Comparison of ENCODE assay signal across 27 cellular contexts in the genomic region with DNA sequence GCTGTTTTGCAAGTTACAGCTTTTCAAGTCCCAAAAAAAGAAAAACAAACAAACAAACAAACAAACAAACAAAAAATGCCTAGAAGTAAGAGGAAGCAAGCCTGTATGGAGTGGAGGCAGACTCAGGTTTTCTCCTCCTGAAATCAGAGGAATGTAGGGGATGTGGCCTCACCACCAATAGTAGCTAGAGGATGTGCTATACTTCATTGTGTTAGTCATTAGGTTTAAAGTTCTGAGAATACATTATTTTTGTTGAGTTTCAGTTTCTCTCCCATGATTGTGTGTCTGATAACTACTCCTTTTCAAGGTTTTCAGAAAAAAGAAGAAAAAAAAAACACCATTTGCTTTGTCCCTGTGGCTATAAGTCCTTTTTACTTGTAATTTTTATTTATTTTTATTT.
"Had no signal": no experiment of that assay in that cellular context is flagged by ENCODE, and none has a peak within 500 bp of the region (broad histone marks: within the 10 kb centered on the region; RNA-seq: fewer than 3 reads in every experiment).

No MANE protein-coding gene starts in this region.

- H3K27me3 Mint-ChIP-seq: central memory CD8-positive, alpha-beta T cell; progenitor cell of endocrine pancreas; stimulated activated naive B cell treated with anti-CD40 and anti-IgM and Interleukin-4, amounts not matched to agents 10 μg/mL and 1 μg/mL and 100 μg/mL, for 72 hours; type B pancreatic cell had no signal

- H3K4me3 Mint-ChIP-seq: activated T-cell treated with anti-CD3 and anti-CD28 coated beads, Interleukin-2, amount 50 U/mL, for 72 hours; central memory CD8-positive, alpha-beta T cell; mesothelial cell of epicardium; naive thymus-derived CD8-positive, alpha-beta T cell; stimulated activated naive B cell treated with anti-CD40 and anti-IgM and Interleukin-4, amounts not matched to agents 10 μg/mL and 1 μg/mL and 100 μg/mL, for 72 hours; type B pancreatic cell had no signal

- ATAC-seq: left ventricle myocardium superior; naive thymus-derived CD8-positive, alpha-beta T cell; stimulated activated naive B cell treated with anti-CD40 and anti-IgM and Interleukin-4, amounts not matched to agents 10 μg/mL and 1 μg/mL and 100 μg/mL, for 72 hours had no signal

- DNase-seq: activated CD8-positive, alpha-beta memory T cell treated with anti-CD3 and anti-CD28 coated beads, Interleukin-2, amount 50 U/mL, for 48 hours; activated effector memory CD4-positive, alpha-beta T cell treated with anti-CD3 and anti-CD28 coated beads, Interleukin-2, amount 50 U/mL, for 16 hours; activated naive CD4-positive, alpha-beta T cell treated with anti-CD3 and anti-CD28 coated beads, Interleukin-2, amount 50 U/mL, for 16 hours; activated T-cell treated with anti-CD3 and anti-CD28 coated beads, Interleukin-2, amount 50 U/mL, for 72 hours; effector memory CD4-positive, alpha-beta T cell; foreskin melanocyte; head of caudate nucleus; hypothalamus; left ventricle myocardium superior; mammary epithelial cell; naive thymus-derived CD8-positive, alpha-beta T cell; retina; sigmoid colon; stimulated activated CD4-positive, alpha-beta T cell treated with anti-CD3 and anti-CD28 coated beads, Interleukin-15, amount 100 ng/mL, for 24 hours; stimulated activated naive B cell treated with anti-CD40 and anti-IgM and Interleukin-4, amounts not matched to agents 10 μg/mL and 1 μg/mL and 100 μg/mL, for 72 hours; WERI-Rb-1 had no signal

- H3K27ac ChIP-seq: sigmoid colon, thoracic aorta, vagina, WERI-Rb-1 had no signal

- H3K4me1 ChIP-seq: sigmoid colon, vagina had no signal

- H3K9me3 Mint-ChIP-seq: activated T-cell treated with anti-CD3 and anti-CD28 coated beads, Interleukin-2, amount 50 U/mL, for 72 hours; central memory CD8-positive, alpha-beta T cell; mesothelial cell of epicardium; naive thymus-derived CD8-positive, alpha-beta T cell had no signal

- FAIRE-seq: astrocyte, colon, islet of Langerhans, TTC549 had no signal

- H3K4me1 Mint-ChIP-seq: central memory CD8-positive, alpha-beta T cell; naive thymus-derived CD8-positive, alpha-beta T cell; stimulated activated naive B cell treated with anti-CD40 and anti-IgM and Interleukin-4, amounts not matched to agents 10 μg/mL and 1 μg/mL and 100 μg/mL, for 72 hours had no signal

- H3K4me3 ChIP-seq: sigmoid colon, smooth muscle cell, thoracic aorta, vagina had no signal

- H3K27ac Mint-ChIP-seq: activated T-cell treated with anti-CD3 and anti-CD28 coated beads, Interleukin-2, amount 50 U/mL, for 72 hours; naive thymus-derived CD8-positive, alpha-beta T cell; progenitor cell of endocrine pancreas; stimulated activated naive B cell treated with anti-CD40 and anti-IgM and Interleukin-4, amounts not matched to agents 10 μg/mL and 1 μg/mL and 100 μg/mL, for 72 hours; type B pancreatic cell had no signal

- H3K36me3 Mint-ChIP-seq: naive thymus-derived CD8-positive, alpha-beta T cell; stimulated activated naive B cell treated with anti-CD40 and anti-IgM and Interleukin-4, amounts not matched to agents 10 μg/mL and 1 μg/mL and 100 μg/mL, for 72 hours had no signal

- H3K9me3 ChIP-seq: sigmoid colon, thoracic aorta, vagina had no signal

- H3K36me3 ChIP-seq: sigmoid colon, thoracic aorta, vagina had no signal

- H3K27me3 ChIP-seq: sigmoid colon, vagina had no signal
